ENCODE assay signal across 8 cellular contexts in the genomic region with DNA sequence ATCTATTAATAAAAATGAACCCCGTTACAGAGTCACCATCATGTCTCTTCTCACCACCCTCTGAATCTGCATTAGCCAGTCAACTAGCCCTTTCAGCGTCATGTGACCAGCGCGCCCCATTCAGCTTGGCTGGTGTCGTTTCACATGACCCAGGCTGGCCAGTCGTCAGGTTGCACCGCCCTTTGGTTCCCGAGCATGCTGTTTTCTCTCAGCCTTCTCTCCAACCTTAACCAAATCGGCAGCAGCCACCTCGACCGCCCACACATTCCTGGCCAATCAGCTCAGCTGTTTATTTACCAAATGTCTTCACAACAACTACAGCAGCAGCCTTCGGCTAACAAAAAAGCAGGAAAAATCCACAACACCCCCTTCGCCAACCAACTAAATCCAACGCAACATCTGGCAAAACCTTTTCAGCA. TPM values are rescaled to one million over a fixed set of nuclear protein-coding genes. Genes with fewer than 3 reads are reported as not detected.
DNase-seq lines count a peak whose midpoint lies in the region; ATAC-seq and TF ChIP-seq lines count a peak whose summit lies in the region.

No MANE protein-coding gene starts in this region.

- CTCF ChIA-PET in activated CD8-positive, alpha-beta T cell treated with anti-CD3 and anti-CD28 coated beads for 36 hours (lab: Charles Lee): interaction anchor here (2.1 to 4.2 kb wide), 4 partner anchors 16 to 166 kb away, joined by 6 to 21 read pairs (median 12); no protein-coding TSS in a partner anchor

- intact Hi-C loops in activated CD8-positive, alpha-beta T cell treated with anti-CD3 and anti-CD28 coated beads for 36 hours (cut with micrococcal nuclease): loop anchor here (5.0 kb wide), 1 partner anchor 52 kb away; the partner anchor contains the start of gene STK38

- peak; percentile 36 for DNase-seq in HFFc6
- DNase-seq in activated CD8-positive, alpha-beta T cell treated with anti-CD3 and anti-CD28 coated beads for 36 hours: peak; percentile 91
- no peak for DNase-seq in natural killer cell treated with Interleukin-12 subunit alpha and Interleukin-12 subunit beta and Interleukin-15 and Interleukin-18, amount 100 ng/mL, for 72 hours (ENCODE audit: low spot score)
- DNase-seq in type B pancreatic cell (ENCODE audit: extremely low spot score, unreplicated experiment): no peak
- no peak for DNase-seq in NCI-H510A (lab: John Stamatoyannopoulos, UW)

- H3K36me3 Mint-ChIP-seq in HFFc6 (ENCODE audit: low read depth): peaks cover 79% of the 10 kb centered on the region
- H3K36me3 Mint-ChIP-seq in activated CD8-positive, alpha-beta T cell treated with anti-CD3 and anti-CD28 coated beads for 36 hours (ENCODE audit: low read depth): peaks cover 98% of the 10 kb centered on the region
- H3K36me3 Mint-ChIP-seq in natural killer cell treated with Interleukin-12 subunit alpha and Interleukin-12 subunit beta and Interleukin-15 and Interleukin-18, amount 100 ng/mL, for 72 hours: peaks cover 79% of the 10 kb centered on the region
- peaks cover 79% of the 10 kb centered on the region for H3K36me3 Mint-ChIP-seq in type B pancreatic cell

- H3K9ac ChIP-seq in endocrine pancreas (ENCODE audit: control insufficient read depth, insufficient read depth, low read length): no peak overlapping the region

- no peaks in the 10 kb centered on the region for H3K9me3 ChIP-seq in endocrine pancreas (ENCODE audit: control insufficient read depth, low read length)

- peaks cover 44% of the 10 kb centered on the region for H3K4me1 ChIP-seq in endocrine pancreas (ENCODE audit: control insufficient read depth, insufficient read depth, low read length)

- no peaks in the 10 kb centered on the region for H3K27me3 ChIP-seq in endocrine pancreas (ENCODE audit: control insufficient read depth, insufficient read depth, low read length)

- peaks cover 77% of the 10 kb centered on the region for H3K4me1 Mint-ChIP-seq in HFFc6 (ENCODE audit: low read depth)
- H3K4me1 Mint-ChIP-seq in activated CD8-positive, alpha-beta T cell treated with anti-CD3 and anti-CD28 coated beads for 36 hours (ENCODE audit: low read depth): peaks cover 61% of the 10 kb centered on the region
- peaks cover 53 to 81% of the 10 kb centered on the region in 2 donors for H3K4me1 Mint-ChIP-seq in natural killer cell treated with Interleukin-12 subunit alpha and Interleukin-12 subunit beta and Interleukin-15 and Interleukin-18, amount 100 ng/mL, for 72 hours (ENCODE audit: low read depth in 2 of 2)
- H3K4me1 Mint-ChIP-seq in type B pancreatic cell (ENCODE audit: unreplicated experiment): peaks cover 49% of the 10 kb centered on the region

- TF ChIP-seq CTCF in HFFc6 (IDR thresholded peaks at IDR 0.05) (no peak), type B pancreatic cell (conservative IDR thresholded peaks at IDR 0.05) (no peak)
- no peak for TF ChIP-seq CTCF in activated CD8-positive, alpha-beta T cell treated with anti-CD3 and anti-CD28 coated beads for 36 hours (IDR thresholded peaks at IDR 0.05)

- POLR2A ChIA-PET in activated CD8-positive, alpha-beta T cell treated with anti-CD3 and anti-CD28 coated beads for 36 hours (lab: Charles Lee): interaction anchor here (0.5 to 8.9 kb wide), 14 partner anchors 8 to 478 kb away, joined by 3 to 139 read pairs (median 4); partner anchors contain the start of gene STK38

- H3K27ac Mint-ChIP-seq in HFFc6 (peak overlapping the region; percentile 69), type B pancreatic cell (peak overlapping the region; percentile 84)
- H3K27ac Mint-ChIP-seq in activated CD8-positive, alpha-beta T cell treated with anti-CD3 and anti-CD28 coated beads for 36 hours: peak overlapping the region; percentile 85
- H3K27ac Mint-ChIP-seq in natural killer cell treated with Interleukin-12 subunit alpha and Interleukin-12 subunit beta and Interleukin-15 and Interleukin-18, amount 100 ng/mL, for 72 hours: peak overlapping the region; percentile 97 to 98

- peak overlapping the region; percentile 99 for H3K4me3 ChIP-seq in endocrine pancreas (ENCODE audit: control insufficient read depth, insufficient read depth, low read length)

- H3K4me3 Mint-ChIP-seq in HFFc6: peak overlapping the region; percentile 96
- peak overlapping the region; percentile 86 for H3K4me3 Mint-ChIP-seq in activated CD8-positive, alpha-beta T cell treated with anti-CD3 and anti-CD28 coated beads for 36 hours
- H3K4me3 Mint-ChIP-seq in natural killer cell treated with Interleukin-12 subunit alpha and Interleukin-12 subunit beta and Interleukin-15 and Interleukin-18, amount 100 ng/mL, for 72 hours: peak overlapping the region; percentile 93
- H3K4me3 Mint-ChIP-seq in type B pancreatic cell: peak overlapping the region; percentile 99

- H3K9me3 Mint-ChIP-seq in HFFc6 (peaks cover 14% of the 10 kb centered on the region), type B pancreatic cell (no peaks in the 10 kb centered on the region)
- no peaks in the 10 kb centered on the region for H3K9me3 Mint-ChIP-seq in activated CD8-positive, alpha-beta T cell treated with anti-CD3 and anti-CD28 coated beads for 36 hours
- H3K9me3 Mint-ChIP-seq in natural killer cell treated with Interleukin-12 subunit alpha and Interleukin-12 subunit beta and Interleukin-15 and Interleukin-18, amount 100 ng/mL, for 72 hours: no peaks in the 10 kb centered on the region

- peaks cover 10% of the 10 kb centered on the region for H3K27me3 Mint-ChIP-seq in HFFc6 (ENCODE audit: insufficient read depth)
- H3K27me3 Mint-ChIP-seq in activated CD8-positive, alpha-beta T cell treated with anti-CD3 and anti-CD28 coated beads for 36 hours: no peaks in the 10 kb centered on the region
- no peaks in the 10 kb centered on the region for H3K27me3 Mint-ChIP-seq in natural killer cell treated with Interleukin-12 subunit alpha and Interleukin-12 subunit beta and Interleukin-15 and Interleukin-18, amount 100 ng/mL, for 72 hours
- peaks cover 7% of the 10 kb centered on the region for H3K27me3 Mint-ChIP-seq in type B pancreatic cell

- peak; percentile 88 for ATAC-seq in activated CD8-positive, alpha-beta T cell treated with anti-CD3 and anti-CD28 coated beads for 36 hours
- ATAC-seq in natural killer cell treated with Interleukin-12 subunit alpha and Interleukin-12 subunit beta and Interleukin-15 and Interleukin-18, amount 100 ng/mL, for 72 hours: peak; percentile 68 to 80
- ATAC-seq in GM21515 (IDR thresholded peaks at IDR 0.05; ENCODE audit: unreplicated experiment) (no peak), HG03159 (IDR thresholded peaks at IDR 0.05; ENCODE audit: unreplicated experiment) (no peak)

- peaks cover 7% of the 10 kb centered on the region for H3K36me3 ChIP-seq in endocrine pancreas (ENCODE audit: control insufficient read depth, insufficient read depth, low read length)

RNA-seq across cellular contexts. Expression of gene SRSF3, which starts 5.6 kb away (rescaled TPM):
- 100 to 1,000 TPM; 257 to 368 (median 330) TPM for total RNA-seq in HFFc6 (2021; fragmentation: NEBNext Ultra II Directional; extraction: Animal tissue kit (Norgen Biotek cat#: 25700))
- total RNA-seq in activated CD8-positive, alpha-beta T cell treated with anti-CD3 and anti-CD28 coated beads for 36 hours: 100 to 1,000 TPM; 402 to 404 TPM
- total RNA-seq in natural killer cell treated with Interleukin-12 subunit alpha and Interleukin-12 subunit beta and Interleukin-15 and Interleukin-18, amount 100 ng/mL, for 72 hours: 100 to 1,000 TPM; 455 to 498 TPM
- 361 and 455 TPM in 2 replicates for total RNA-seq in type B pancreatic cell (ENCODE audit: low replicate concordance)

RNA-seq across cellular contexts. Expression of gene STK38, which starts 52.5 kb away (rescaled TPM):
- total RNA-seq in HFFc6 (2021; fragmentation: NEBNext Ultra II Directional; extraction: Animal tissue kit (Norgen Biotek cat#: 25700)): 10 to 100 TPM; 37.4 to 44.9 (median 41.9) TPM
- 10 to 100 TPM; 22.9 to 23.4 TPM for total RNA-seq in activated CD8-positive, alpha-beta T cell treated with anti-CD3 and anti-CD28 coated beads for 36 hours
- 10 to 100 TPM; 26.4 to 32.5 TPM for total RNA-seq in natural killer cell treated with Interleukin-12 subunit alpha and Interleukin-12 subunit beta and Interleukin-15 and Interleukin-18, amount 100 ng/mL, for 72 hours
- 50.1 and 64.9 TPM in 2 replicates for total RNA-seq in type B pancreatic cell (ENCODE audit: low replicate concordance)

Comparison
In these comparisons a context has a peak if more than half of its experiments do, and no peak if none do; other contexts are left out.
1. DNase-seq: peak in HFFc6 (single experiment) and activated CD8-positive, alpha-beta T cell treated with anti-CD3 and anti-CD28 coated beads for 36 hours (single experiment); none in natural killer cell treated with Interleukin-12 subunit alpha and Interleukin-12 subunit beta and Interleukin-15 and Interleukin-18, amount 100 ng/mL, for 72 hours (single experiment), type B pancreatic cell (single experiment) and NCI-H510A (single experiment).
2. ATAC-seq: peak in activated CD8-positive, alpha-beta T cell treated with anti-CD3 and anti-CD28 coated beads for 36 hours (single experiment) and natural killer cell treated with Interleukin-12 subunit alpha and Interleukin-12 subunit beta and Interleukin-15 and Interleukin-18, amount 100 ng/mL, for 72 hours (2 of 2); none in GM21515 (single experiment) and HG03159 (single experiment).
3. Peak in every context shown above with its lines, with median percentiles within 50 percentile points of each other: H3K27ac Mint-ChIP-seq and H3K4me3 Mint-ChIP-seq.